ENCODE assay signal across 9 cellular contexts in the genomic region with DNA sequence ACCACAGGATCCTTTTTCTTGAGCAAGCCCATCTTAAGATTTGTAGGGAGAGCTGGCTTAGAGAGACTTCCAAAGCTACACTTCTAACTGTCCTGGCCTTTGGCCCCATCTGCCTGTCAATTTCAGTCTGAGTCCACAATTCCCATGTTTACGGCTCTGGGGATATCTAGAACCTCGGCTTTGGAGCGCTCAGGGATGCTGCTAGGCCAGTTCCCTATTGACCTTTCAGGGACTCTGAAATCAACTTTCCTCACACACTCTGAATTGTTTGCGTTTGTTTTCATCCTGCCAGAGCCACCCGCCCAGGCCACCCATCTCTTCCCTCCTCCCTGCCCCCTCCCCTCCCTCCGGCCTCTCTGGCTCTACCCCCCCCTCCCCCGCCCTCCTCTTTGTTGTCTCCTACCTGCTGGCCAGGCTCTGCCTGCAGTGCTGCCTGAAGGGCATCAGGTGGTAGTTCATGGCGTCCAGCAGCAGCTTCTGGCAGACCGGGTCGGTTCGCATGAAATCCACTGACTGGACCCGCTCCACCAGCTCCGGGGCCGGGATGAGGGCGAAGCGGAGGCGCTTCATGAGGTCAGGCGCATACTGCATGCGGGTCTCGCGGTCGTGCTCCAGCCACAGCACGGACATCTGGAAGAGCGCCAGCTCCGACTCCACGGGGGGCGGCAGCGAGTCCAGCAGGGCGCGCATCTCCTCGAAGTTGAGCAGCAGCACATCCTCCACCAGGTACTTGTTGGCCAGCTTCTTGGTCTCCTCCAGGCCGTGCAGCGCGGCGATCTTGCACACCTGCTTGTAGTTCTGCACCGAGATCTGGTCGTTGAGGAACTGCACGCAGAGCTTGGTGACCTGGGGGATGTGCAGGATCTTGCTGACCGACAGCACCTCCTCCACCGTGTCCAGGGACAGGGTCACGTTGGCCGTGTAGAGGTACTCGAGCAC. TPM values are rescaled to one million over a fixed set of nuclear protein-coding genes. Genes with fewer than 3 reads are reported as not detected.
DNase-seq lines count a peak whose midpoint lies in the region; ATAC-seq, FAIRE-seq and TF ChIP-seq lines count a peak whose summit lies in the region.
"Had no signal": no experiment of that assay in that cellular context is flagged by ENCODE, and none has a peak within 500 bp of the region (broad histone marks: within the 10 kb centered on the region; RNA-seq: fewer than 3 reads in every experiment).

No MANE protein-coding gene starts in this region.

- no peak overlapping the region for H2BK20ac ChIP-seq in H9 (ENCODE audit: low read depth, low read length, poor library complexity, severe bottlenecking)

- no peaks in the 10 kb centered on the region for H3K79me1 ChIP-seq in H9 (ENCODE audit: insufficient read depth, low read depth, low read length, poor library complexity, severe bottlenecking)

- no peak overlapping the region for H3K14ac ChIP-seq in H9 (ENCODE audit: insufficient read depth, low read length)

- TF ChIP-seq CTCF in H9 (conservative IDR thresholded peaks at IDR 0.05) = no peak
- no peak for TF ChIP-seq CTCF in RWPE1 (conservative IDR thresholded peaks at IDR 0.05; ENCODE audit: low read depth)

- H3K23me2 ChIP-seq in H9 (ENCODE audit: insufficient read length, low read depth, low read length, poor library complexity, severe bottlenecking) = peaks cover 34% of the 10 kb centered on the region

- no peak overlapping the region for H2AK5ac ChIP-seq in H9 (ENCODE audit: insufficient read length, low read length)

- H3K18ac ChIP-seq in H9 (ENCODE audit: insufficient read length, low read depth, low read length) = no peak overlapping the region

- POLR2A ChIA-PET in RWPE1 (lab: Yijun Ruan, JAX; ENCODE audit: low non-redundant PET) = no interaction called here

- H3K4me1 ChIP-seq in H9 (ENCODE audit: insufficient read depth, low read length) (peaks cover 9% of the 10 kb centered on the region; the same call in 1 of the 2 replicates), NT2/D1 (ENCODE audit: insufficient read depth, insufficient read length) (no peaks in the 10 kb centered on the region), iPS DF 6.9 (ENCODE audit: control insufficient read depth, insufficient read depth, low read length) (peaks cover 2% of the 10 kb centered on the region; the same call in 1 of the 2 replicates)

- no peak overlapping the region for H3T11ph ChIP-seq in H9 (ENCODE audit: low read length)

- no peak overlapping the region for H4K8ac ChIP-seq in H9 (replicated peaks; ENCODE audit: insufficient read length, low read depth, low read length)

- no peak overlapping the region for H2AFZ ChIP-seq in H9 (ENCODE audit: low read length)

- H3K36me3 Mint-ChIP-seq in H9 (ENCODE audit: insufficient read depth in 1 of 3, low read depth in 3 of 3) = no peaks in the 10 kb centered on the region
- H3K36me3 Mint-ChIP-seq in stimulated activated effector memory CD8-positive, alpha-beta T cell treated with anti-CD3 and anti-CD28 coated beads, Interleukin-12 subunit alpha, Interleukin-12 subunit beta, amount 100 ng/mL, for 72 hours = no peaks in the 10 kb centered on the region

- peaks cover 66% of the 10 kb centered on the region for H3K27me3 Mint-ChIP-seq in H9 (ENCODE audit: low read depth)

- peaks cover 31% of the 10 kb centered on the region for H3K27me3 ChIP-seq in H9 (ENCODE audit: insufficient read depth, low read length)
- H3K27me3 ChIP-seq in NT2/D1 (ENCODE audit: insufficient read depth, insufficient read length) = peaks cover 61% of the 10 kb centered on the region
- peaks cover 26% of the 10 kb centered on the region for H3K27me3 ChIP-seq in iPS DF 6.9 (ENCODE audit: control insufficient read depth, insufficient read depth, low read length)

- H2BK5ac ChIP-seq in H9 (ENCODE audit: insufficient read length, low read length) = no peak overlapping the region

- no peak overlapping the region for H3K56ac ChIP-seq in H9 (ENCODE audit: insufficient read length, low read depth, low read length)

- FAIRE-seq in HTR-8/SVneo (lab: Jason Lieb, UNC) = no peak

- peaks cover 33 to 36% of the 10 kb centered on the region in 2 experiments for H3K4me1 Mint-ChIP-seq in H9
- H3K4me1 Mint-ChIP-seq in stimulated activated effector memory CD8-positive, alpha-beta T cell treated with anti-CD3 and anti-CD28 coated beads, Interleukin-12 subunit alpha, Interleukin-12 subunit beta, amount 100 ng/mL, for 72 hours = no peaks in the 10 kb centered on the region

- no peak overlapping the region for H3K4ac ChIP-seq in H9 (ENCODE audit: low read depth, low read length)

- H3K27ac ChIP-seq in H9 (ENCODE audit: insufficient read length, low read depth, low read length) = no peak overlapping the region
- H3K27ac ChIP-seq in iPS DF 6.9 (ENCODE audit: low read length) = no peak overlapping the region
- no peak overlapping the region for H3K27ac ChIP-seq in RWPE1
- H3K27ac ChIP-seq: right lobe of liver, VCaP had no signal

- H3K4me3 Mint-ChIP-seq in H9 = peak overlapping the region; percentile 80 to 97
- peak overlapping the region; percentile 15 for H3K4me3 Mint-ChIP-seq in stimulated activated effector memory CD8-positive, alpha-beta T cell treated with anti-CD3 and anti-CD28 coated beads, Interleukin-12 subunit alpha, Interleukin-12 subunit beta, amount 100 ng/mL, for 72 hours

- H3K36me3 ChIP-seq in NT2/D1 (ENCODE audit: insufficient read depth, insufficient read length, low read length) (no peaks in the 10 kb centered on the region), iPS DF 6.9 (ENCODE audit: control insufficient read depth, insufficient read depth, low read length) (no peaks in the 10 kb centered on the region)
- H3K36me3 ChIP-seq: right lobe of liver had no signal

- peak; percentile 8 for ATAC-seq in stimulated activated effector memory CD8-positive, alpha-beta T cell treated with anti-CD3 and anti-CD28 coated beads, Interleukin-12 subunit alpha, Interleukin-12 subunit beta, amount 100 ng/mL, for 72 hours

- no peak overlapping the region for H2BK120ac ChIP-seq in H9 (ENCODE audit: low read depth, low read length, poor library complexity, severe bottlenecking)

- no CpG with 5 or more reads among the region's 43 CpGs for WGBS in H9 (ENCODE audit: extremely low coverage, insufficient read length, low lambda C conversion rate)
- WGBS in iPS DF 6.9 (ENCODE audit: insufficient coverage, insufficient read length) = no CpG with 5 or more reads among the region's 43 CpGs

- no peak overlapping the region for H2BK12ac ChIP-seq in H9 (ENCODE audit: insufficient read length, low read depth, low read length)

- H3K79me2 ChIP-seq in H9 (ENCODE audit: insufficient read depth, low read length) = no peaks in the 10 kb centered on the region

- DNase-seq in H9 = peak; percentile 70
- no peak for DNase-seq in NT2/D1 (ENCODE audit: low read depth, low spot score)
- DNase-seq in iPS DF 6.9 (ENCODE audit: low read depth, low spot score) = no peak
- DNase-seq in stimulated activated effector memory CD8-positive, alpha-beta T cell treated with anti-CD3 and anti-CD28 coated beads, Interleukin-12 subunit alpha, Interleukin-12 subunit beta, amount 100 ng/mL, for 72 hours (ENCODE audit: low spot score in 2 of 2) = no peak
- DNase-seq in RWPE1 (ENCODE audit: low spot score) = no peak
- no peak for DNase-seq in HTR-8/SVneo (ENCODE audit: insufficient read length, low spot score)
- DNase-seq in H4 (ENCODE audit: low spot score) = no peak

- no peaks in the 10 kb centered on the region for H3K9me3 Mint-ChIP-seq in H9
- no peaks in the 10 kb centered on the region for H3K9me3 Mint-ChIP-seq in stimulated activated effector memory CD8-positive, alpha-beta T cell treated with anti-CD3 and anti-CD28 coated beads, Interleukin-12 subunit alpha, Interleukin-12 subunit beta, amount 100 ng/mL, for 72 hours

- peak overlapping the region; percentile 7 for H3K9ac ChIP-seq in H9 (ENCODE audit: extremely low read depth, insufficient read length, low read length)
- H3K9ac ChIP-seq in NT2/D1 (ENCODE audit: insufficient read length, low read depth) = peak overlapping the region; percentile 21

- no peaks in the 10 kb centered on the region for H4K20me1 ChIP-seq in H9 (ENCODE audit: control insufficient read depth, insufficient read depth, insufficient read length)

- H3K4me3 ChIP-seq in NT2/D1 (ENCODE audit: insufficient read length, low read depth) (peak overlapping the region; percentile 58), iPS DF 6.9 (ENCODE audit: low read length) (peak overlapping the region; percentile 37)
- H3K4me3 ChIP-seq: right lobe of liver had no signal

- H4K5ac ChIP-seq in H9 (ENCODE audit: insufficient read length, low read depth, low read length) = no peak overlapping the region

- no peak overlapping the region for H2BK15ac ChIP-seq in H9 (ENCODE audit: low read depth, low read length)

- CTCF ChIA-PET in RWPE1 (lab: Yijun Ruan, JAX) = interaction anchor here (0.6 kb wide), 1 partner anchor 691 kb away, joined by 3 read pairs; no protein-coding TSS in a partner anchor

- no peak overlapping the region for H3K23ac ChIP-seq in H9 (ENCODE audit: insufficient read length, low read depth, low read length)

- peak overlapping the region in 1 of 3 experiments; percentile 92; a peak in 2 of 7 replicates for H3K27ac Mint-ChIP-seq in H9
- H3K27ac Mint-ChIP-seq in stimulated activated effector memory CD8-positive, alpha-beta T cell treated with anti-CD3 and anti-CD28 coated beads, Interleukin-12 subunit alpha, Interleukin-12 subunit beta, amount 100 ng/mL, for 72 hours = no peak overlapping the region

- peak overlapping the region; percentile 94 for H3K4me2 ChIP-seq in H9 (ENCODE audit: insufficient read depth, insufficient read length, low read length)

- H3K9me3 ChIP-seq in H9 (ENCODE audit: control insufficient read depth, low read depth, low read length) (no peaks in the 10 kb centered on the region), NT2/D1 (ENCODE audit: insufficient read depth, low read length) (no peaks in the 10 kb centered on the region), iPS DF 6.9 (ENCODE audit: control insufficient read depth, insufficient read depth, low read length) (no peaks in the 10 kb centered on the region)
- H3K9me3 ChIP-seq: right lobe of liver had no signal

- H4K91ac ChIP-seq in H9 (ENCODE audit: insufficient read length, low read depth, low read length) = no peak overlapping the region

RNA-seq across cellular contexts. Expression of a gene that starts 3.3 kb away (rescaled TPM):
- 0.90 and 1.0 TPM in 2 replicates for total RNA-seq in H9 (2021)
- 0.02 TPM in 1 of 2 replicates, not detected in the other for total RNA-seq in H4 (2014; rRNA removed; shearing (Covaris generic))
